ENCODE assay signal across 8 cellular contexts in the genomic region with DNA sequence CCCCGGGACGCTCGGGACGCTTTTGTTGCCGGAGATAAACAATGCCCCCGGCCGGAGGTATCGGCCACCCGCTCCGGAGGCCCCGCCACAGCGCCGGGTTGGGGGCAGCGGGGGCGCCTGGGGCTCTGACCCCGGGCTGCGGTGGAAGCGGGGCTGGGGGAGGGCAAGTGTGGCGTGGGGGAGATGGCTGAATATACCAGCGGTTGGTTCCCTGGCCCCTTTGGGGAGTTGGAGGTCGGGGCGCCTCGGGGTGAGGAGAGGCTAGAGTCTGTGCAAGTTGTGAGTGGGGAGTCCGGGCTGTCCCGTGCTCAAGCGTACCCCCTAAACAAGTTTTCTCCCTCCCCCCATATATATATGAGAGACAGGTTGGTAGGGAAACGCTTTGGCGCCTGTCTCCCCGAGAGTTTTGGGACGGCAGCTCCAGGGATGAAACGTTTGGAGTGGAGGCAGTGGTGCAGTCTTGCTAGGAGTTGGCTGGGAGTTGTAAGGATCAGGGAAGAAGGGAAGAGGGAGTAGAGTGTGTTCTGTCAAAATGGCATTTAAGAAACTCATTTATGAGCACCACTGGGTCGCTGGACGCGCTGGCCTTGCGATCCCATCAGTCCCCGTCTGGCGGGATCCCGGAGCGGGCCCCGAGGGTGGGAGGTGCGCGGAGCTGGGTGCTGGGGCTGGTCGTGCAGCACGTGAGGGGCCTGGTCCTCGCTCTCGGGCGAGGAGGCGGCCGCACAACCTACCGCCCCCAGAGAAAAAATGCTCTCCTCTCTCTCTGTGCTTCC. TPM values are rescaled to one million over a fixed set of nuclear protein-coding genes. Genes with fewer than 3 reads are reported as not detected.
A peak's percentile ranks its signal among the peaks of the same experiment; 100 is the strongest.
DNase-seq lines count a peak whose midpoint lies in the region; ATAC-seq and TF ChIP-seq lines count a peak whose summit lies in the region.

No MANE protein-coding gene starts in this region.

- TF ChIP-seq CTCF in SU-DHL-6 (IDR thresholded peaks at IDR 0.05; ENCODE audit: insufficient read depth, low read length, poor library complexity, severe bottlenecking), result no peak
- no peak for TF ChIP-seq CTCF in natural killer cell (IDR thresholded peaks at IDR 0.05)

- no peak overlapping the region for H3K27ac Mint-ChIP-seq in natural killer cell

- peaks cover 23 to 26% of the 10 kb centered on the region in 2 donors for H3K4me1 Mint-ChIP-seq in natural killer cell

- no peak overlapping the region for H3K9ac ChIP-seq in SU-DHL-6 (ENCODE audit: low read length)

- ATAC-seq in natural killer cell (peak in 1 of 3 donors; percentile 21), GM21529 (IDR thresholded peaks at IDR 0.05; ENCODE audit: unreplicated experiment) (no peak), HG03457 (IDR thresholded peaks at IDR 0.05; ENCODE audit: unreplicated experiment) (no peak)

- no peak for TF ChIP-seq POLR2A in erythroblast (IDR thresholded peaks at IDR 0.05; ENCODE audit: low read length)

- H3K27me3 ChIP-seq in SU-DHL-6 (ENCODE audit: low read length), result no peaks in the 10 kb centered on the region

- intact Hi-C loops in natural killer cell (cut with micrococcal nuclease), result no loop called here

- H3K4me2 ChIP-seq in SU-DHL-6 (ENCODE audit: low read depth, low read length, poor library complexity, severe bottlenecking), result peak overlapping the region; percentile 50

- H3K27me3 Mint-ChIP-seq in natural killer cell (ENCODE audit: low read depth in 2 of 2), result peaks cover 44 to 82% of the 10 kb centered on the region in 2 donors

- H3K9me2 ChIP-seq in SU-DHL-6 (replicated peaks; ENCODE audit: insufficient read depth, low read length), result no peaks in the 10 kb centered on the region

- no peak overlapping the region for H3K27ac ChIP-seq in SU-DHL-6 (ENCODE audit: low read depth, low read length)

- no peaks in the 10 kb centered on the region for H3K36me3 ChIP-seq in SU-DHL-6 (ENCODE audit: low read length)

- H3K4me3 ChIP-seq in SU-DHL-6 (ENCODE audit: insufficient read depth, low read length, poor library complexity, severe bottlenecking), result peak overlapping the region; percentile 28

- H3K36me3 Mint-ChIP-seq in natural killer cell, result no peaks in the 10 kb centered on the region

- no peaks in the 10 kb centered on the region for H3K79me2 ChIP-seq in SU-DHL-6 (ENCODE audit: insufficient read depth, low read length)

- H4K20me1 ChIP-seq in SU-DHL-6 (ENCODE audit: low read depth, low read length), result no peaks in the 10 kb centered on the region

- H2AFZ ChIP-seq in SU-DHL-6 (ENCODE audit: low read depth, low read length, severe bottlenecking), result peak overlapping the region; percentile 46

- H3K9me3 ChIP-seq in SU-DHL-6 (ENCODE audit: insufficient read depth, low read length), result no peaks in the 10 kb centered on the region

- H3K9me3 Mint-ChIP-seq in natural killer cell, result no peaks in the 10 kb centered on the region

- DNase-seq in stimulated activated CD4-positive, alpha-beta T cell treated with anti-CD3 and anti-CD28 coated beads, Interleukin-15, amount 100 ng/mL, for 24 hours, result peak; percentile 23
- no peak for DNase-seq in stimulated activated CD4-positive, alpha-beta T cell treated with anti-CD3 and anti-CD28 coated beads, Interleukin-1b, Interleukin-23, amount 100 ng/mL, for 48 hours
- DNase-seq in erythroblast (lab: John Stamatoyannopoulos, UW) (peak; percentile 49 to 56), natural killer cell (no peak)
- DNase-seq in activated CD4-positive, CD25-positive, alpha-beta regulatory T cell treated with anti-CD3 and anti-CD28 coated beads, Interleukin-2, amount 50 U/mL, for 72 hours, result no peak

- no peaks in the 10 kb centered on the region for H3F3A ChIP-seq in SU-DHL-6 (ENCODE audit: insufficient read depth)

- peak overlapping the region; percentile 80 for H3K4me3 Mint-ChIP-seq in natural killer cell

RNA-seq across cellular contexts. Expression of a gene that starts 1.0 kb away (rescaled TPM):
- 1 to 10 TPM; 4.0 to 5.9 (median 4.5) TPM for total RNA-seq in natural killer cell

RNA-seq across cellular contexts. Expression of a gene that starts 33.8 kb away (rescaled TPM):
- 10 to 100 TPM; 30.2 to 31.5 (median 31.1) TPM for total RNA-seq in natural killer cell

Comparison
In these comparisons a context has a peak if more than half of its experiments do, and no peak if none do; other contexts are left out.
1. DNase-seq: peak in stimulated activated CD4-positive, alpha-beta T cell treated with anti-CD3 and anti-CD28 coated beads, Interleukin-15, amount 100 ng/mL, for 24 hours (single experiment) and erythroblast (2 of 2); none in stimulated activated CD4-positive, alpha-beta T cell treated with anti-CD3 and anti-CD28 coated beads, Interleukin-1b, Interleukin-23, amount 100 ng/mL, for 48 hours (single experiment), natural killer cell (single experiment) and activated CD4-positive, CD25-positive, alpha-beta regulatory T cell treated with anti-CD3 and anti-CD28 coated beads, Interleukin-2, amount 50 U/mL, for 72 hours (single experiment).